19 cellular contexts compared by ENCODE assay signal in the genomic region with DNA sequence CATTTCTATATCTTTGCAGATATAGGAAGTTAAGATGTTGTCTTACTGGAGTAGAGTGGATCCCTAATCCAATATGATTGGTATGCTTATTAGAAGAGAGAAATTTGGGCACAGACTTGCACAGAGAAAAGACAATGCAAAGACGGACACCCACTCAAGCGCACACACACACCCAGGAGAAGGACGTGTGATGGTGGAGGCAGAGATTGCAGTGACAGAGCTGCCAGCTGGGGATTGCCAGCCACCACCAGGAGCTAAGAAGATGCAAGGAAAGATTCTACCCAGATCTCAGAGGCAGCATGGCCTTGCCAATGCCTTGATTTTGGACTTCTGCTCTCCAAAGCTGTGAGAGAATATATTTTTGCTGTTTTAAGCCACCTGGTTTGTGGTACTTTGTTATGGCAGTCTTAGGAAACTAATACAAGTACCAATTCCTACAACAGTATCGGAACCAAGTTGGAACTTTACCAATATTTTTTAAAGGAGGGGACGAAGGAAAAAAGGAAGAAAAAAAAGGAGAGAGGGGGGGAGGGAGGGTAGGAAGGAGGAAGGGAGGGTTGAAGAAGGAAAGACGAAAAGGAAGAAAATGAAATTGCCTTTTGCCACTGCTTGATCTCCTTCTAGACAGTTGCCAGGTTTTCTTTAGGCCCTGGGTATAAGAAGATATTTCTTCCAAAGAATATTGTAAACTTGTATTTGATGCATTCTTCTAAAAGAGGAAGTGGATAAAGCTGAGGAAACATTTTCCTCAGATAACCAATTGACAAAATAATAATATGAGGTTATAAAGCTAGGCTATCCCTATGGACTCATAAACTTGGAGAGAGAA.
"Had no signal": no experiment of that assay in that cellular context is flagged by ENCODE, and none has a peak within 500 bp of the region (broad histone marks: within the 10 kb centered on the region; RNA-seq: fewer than 3 reads in every experiment).

No MANE protein-coding gene starts in this region.

- H3K36me3 ChIP-seq: colonic mucosa, esophagus squamous epithelium, sigmoid colon, stomach, thoracic aorta, transverse colon had no signal

- H3K79me2 ChIP-seq: hepatocyte had no signal

- H3K27ac ChIP-seq: colonic mucosa, esophagus squamous epithelium, hepatocyte, psoas muscle, sigmoid colon, skin epidermis, stomach, thoracic aorta, transverse colon had no signal

- H3K4me3 ChIP-seq: colonic mucosa, esophagus squamous epithelium, hepatocyte, psoas muscle, sigmoid colon, skin epidermis, stomach, thoracic aorta, transverse colon had no signal

- H3K27me3 ChIP-seq: colonic mucosa, hepatocyte, sigmoid colon, transverse colon had no signal

- H3K9me3 ChIP-seq: colonic mucosa, thoracic aorta, transverse colon had no signal

- H3K4me2 ChIP-seq: hepatocyte had no signal

- DNase-seq: colonic mucosa; dermis blood vessel endothelial cell; esophagus squamous epithelium; foreskin fibroblast; kidney glomerular epithelial cell; mesendoderm; naive thymus-derived CD4-positive, alpha-beta T cell; nephron progenitor cell; psoas muscle; sigmoid colon; stimulated activated CD4-positive, alpha-beta T cell treated with anti-CD3 and anti-CD28 coated beads, Interleukin-2, amount 100 ng/mL, for 24 hours; stimulated activated naive CD4-positive, alpha-beta T cell; stomach; substantia nigra; transverse colon had no signal

- H2AFZ ChIP-seq: hepatocyte had no signal

- ATAC-seq: naive thymus-derived CD4-positive, alpha-beta T cell; psoas muscle had no signal

- FAIRE-seq: islet of Langerhans had no signal

- H3K4me1 ChIP-seq: colonic mucosa, esophagus squamous epithelium, psoas muscle, stomach, transverse colon had no signal
